In the genomic region with DNA sequence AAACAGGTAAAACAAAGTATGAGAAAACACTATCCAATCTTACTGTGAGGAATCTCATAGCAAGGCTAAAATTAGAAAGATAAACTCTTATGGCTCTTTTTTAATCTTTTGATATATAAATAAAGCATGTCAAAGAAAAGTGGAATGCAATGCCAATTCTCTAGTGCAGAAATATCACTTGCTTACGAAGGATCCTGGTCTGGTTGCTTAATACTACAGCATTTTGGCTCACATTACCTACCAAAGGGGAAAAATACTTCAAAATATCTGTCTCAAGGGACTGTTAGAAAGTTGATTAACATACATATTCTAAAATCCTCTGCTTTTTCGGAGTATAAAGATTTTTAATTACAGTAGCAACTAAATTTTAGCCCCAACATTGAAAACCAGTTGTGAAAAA, we compare ENCODE assay signal across 22 cellular contexts. TPM values are rescaled to one million over a fixed set of nuclear protein-coding genes. Genes with fewer than 3 reads are reported as not detected.
DNase-seq lines count a peak whose midpoint lies in the region; ATAC-seq and TF ChIP-seq lines count a peak whose summit lies in the region.
"Had no signal": no experiment of that assay in that cellular context is flagged by ENCODE, and none has a peak within 500 bp of the region (broad histone marks: within the 10 kb centered on the region; RNA-seq: fewer than 3 reads in every experiment).

No MANE protein-coding gene starts in this region.

- ATAC-seq in heart left ventricle (no peak), Right ventricle myocardium inferior (no peak), GM21381 (IDR thresholded peaks at IDR 0.05; ENCODE audit: unreplicated experiment) (no peak)
- ATAC-seq in effector memory CD8-positive, alpha-beta T cell (replicated peaks), result no peak

- WGBS in heart left ventricle, 4 donors, result 61 to 71% (median 63%) methylated on average over 2 of the region's 2 CpGs

- H3K9me3 ChIP-seq in heart left ventricle, result no peaks in the 10 kb centered on the region
- no peaks in the 10 kb centered on the region for H3K9me3 ChIP-seq in neutrophil
- H3K9me3 ChIP-seq in uterus, result no peaks in the 10 kb centered on the region
- H3K9me3 ChIP-seq: HAP-1 had no signal

- H3K27ac Mint-ChIP-seq in effector memory CD8-positive, alpha-beta T cell, result peak overlapping the region; percentile 23 to 64
- H3K27ac Mint-ChIP-seq: B cell, IgD-negative memory B cell had no signal

- peaks cover 0 to 60% (median 47%) of the 10 kb centered on the region in 9 donors for H3K36me3 ChIP-seq in heart left ventricle
- peaks cover 36% of the 10 kb centered on the region for H3K36me3 ChIP-seq in neutrophil
- H3K36me3 ChIP-seq in uterus, result no peaks in the 10 kb centered on the region

- TF ChIP-seq POLR2A in heart left ventricle (IDR thresholded peaks at IDR 0.05) (no peak), uterus (IDR thresholded peaks at IDR 0.05) (no peak)

- TF ChIP-seq CTCF in heart left ventricle (IDR thresholded peaks at IDR 0.05) (no peak), neutrophil (IDR thresholded peaks at IDR 0.05) (no peak), uterus (IDR thresholded peaks at IDR 0.05) (no peak)

- no peak overlapping the region for H3K4me3 ChIP-seq in heart left ventricle
- no peak overlapping the region for H3K4me3 ChIP-seq in neutrophil (ENCODE audit: low read depth in 1 of 2, low read length in 1 of 2)
- no peak overlapping the region for H3K4me3 ChIP-seq in uterus
- H3K4me3 ChIP-seq: GM23248, HAP-1 had no signal

- no peaks in the 10 kb centered on the region for H3K9me3 Mint-ChIP-seq in effector memory CD8-positive, alpha-beta T cell
- H3K9me3 Mint-ChIP-seq: IgD-negative memory B cell had no signal

- H3K27me3 ChIP-seq in heart left ventricle, result no peaks in the 10 kb centered on the region
- H3K27me3 ChIP-seq in neutrophil, result no peaks in the 10 kb centered on the region
- H3K27me3 ChIP-seq in uterus, result no peaks in the 10 kb centered on the region

- peaks cover 0 to 36% (median 14%) of the 10 kb centered on the region in 12 donors for H3K4me1 ChIP-seq in heart left ventricle
- peaks cover 45 to 49% of the 10 kb centered on the region in 2 experiments for H3K4me1 ChIP-seq in neutrophil (ENCODE audit: control insufficient read depth in 1 of 2, insufficient read depth in 1 of 2, low read depth in 1 of 2, low read length in 1 of 2)
- no peaks in the 10 kb centered on the region for H3K4me1 ChIP-seq in uterus
- H3K4me1 ChIP-seq: HAP-1 had no signal

- H3K36me3 Mint-ChIP-seq in effector memory CD8-positive, alpha-beta T cell (ENCODE audit: insufficient read depth), result peaks cover 48% of the 10 kb centered on the region

- DNase-seq in heart left ventricle (no peak), Right ventricle myocardium inferior (ENCODE audit: missing footprints) (no peak), uterus (no peak), medulla oblongata (ENCODE audit: extremely low spot score) (no peak), NCI-H446 (lab: John Stamatoyannopoulos, UW) (no peak)
- no peak for DNase-seq in effector memory CD8-positive, alpha-beta T cell
- DNase-seq: COR-L47; DMS 273 treated with DMSO at 0.1 percent for 48 hours; GM23248; Kasumi-1; MM.1S; NCI-H1105; NCI-H2081 treated with DMSO at 0.1 percent for 48 hours; NCI-H510A; NCI-H748 treated with DMSO at 0.1 percent for 48 hours; NK-92 treated with Interleukin-12 subunit alpha and Interleukin-12 subunit beta, amount 100 ng/mL, for 24 hours; SHP77 treated with DMSO at 0.1 percent for 48 hours had no signal

- H3K27ac ChIP-seq in heart left ventricle (peak overlapping the region in 10 of 12 donors; percentile 1 to 53 (median 16)), neutrophil (peak overlapping the region; percentile 72), uterus (peak overlapping the region; percentile 6 to 30)
- H3K27ac ChIP-seq: GM23248 had no signal

- intact Hi-C loops in heart left ventricle (cut with DNase I), result no loop called here
- intact Hi-C loops in Right ventricle myocardium inferior (cut with DNase I), result no loop called here
- intact Hi-C loops in uterus (cut with DNase I; ENCODE audit: low total_unique reads), result no loop called here

- H3K4me3 Mint-ChIP-seq in effector memory CD8-positive, alpha-beta T cell, result no peak overlapping the region
- H3K4me3 Mint-ChIP-seq: B cell, IgD-negative memory B cell had no signal

- H3K4me1 Mint-ChIP-seq in effector memory CD8-positive, alpha-beta T cell (ENCODE audit: low read depth in 2 of 2), result peaks cover 10 to 14% of the 10 kb centered on the region in 2 donors
- H3K4me1 Mint-ChIP-seq: B cell had no signal

- no peaks in the 10 kb centered on the region for H3K27me3 Mint-ChIP-seq in effector memory CD8-positive, alpha-beta T cell
- H3K27me3 Mint-ChIP-seq: B cell, IgD-negative memory B cell had no signal

RNA-seq across cellular contexts. Expression of a gene that starts 21.4 kb away (rescaled TPM):
- total RNA-seq in heart left ventricle, result 10 to 100 TPM; 17.1 to 30.9 (median 22.4) TPM
- polyA plus RNA-seq in heart left ventricle, result 10 to 100 TPM in 1 of 2 donors, 1 to 10 TPM in 1; 7.8 to 17.8 TPM
- total RNA-seq in Right ventricle myocardium inferior, result 22.7 TPM
- total RNA-seq in uterus, result 10 to 100 TPM in 3 of 4 donors, 1 to 10 TPM in 1; 2.1 to 33.8 (median 22.3) TPM

RNA-seq across cellular contexts. Expression of a gene that starts 21.5 kb away (rescaled TPM):
- 10 to 100 TPM; 12.3 to 44.6 (median 36.7) TPM for total RNA-seq in heart left ventricle
- 10 to 100 TPM in 1 of 2 donors, 1 to 10 TPM in 1; 4.3 to 46.2 TPM for polyA plus RNA-seq in heart left ventricle
- total RNA-seq in Right ventricle myocardium inferior, result 37.6 TPM
- 100 to 1,000 TPM in 1 of 4 donors, 10 to 100 TPM in 2, 1 to 10 TPM in 1; 6.4 to 116 (median 46.6) TPM for total RNA-seq in uterus

Comparison
In these comparisons a context has a peak if more than half of its experiments do, and no peak if none do; other contexts are left out.
1. H3K27ac ChIP-seq: peak in every context shown above with its lines; median percentile 72 in neutrophil; 18 in uterus; 16 in heart left ventricle.